Comparison of ENCODE assay signal across 28 cellular contexts in genomic region chr3:111829023-111829422, GRCh38.
"Had no signal": no experiment of that assay in that cellular context is flagged by ENCODE, and none has a peak within 500 bp of the region (broad histone marks: within the 10 kb centered on the region; RNA-seq: fewer than 3 reads in every experiment).

No MANE protein-coding gene starts in this region.

- H3K4me3 ChIP-seq: adrenal gland, ascending aorta, body of pancreas, esophagus muscularis mucosa, gastrocnemius medialis had no signal

- ATAC-seq: activated CD4-positive, alpha-beta T cell treated with anti-CD3 and anti-CD28 coated beads for 36 hours; activated T-cell treated with anti-CD3 and anti-CD28 coated beads, Interleukin-2, amount 50 U/mL, for 72 hours; body of pancreas; effector memory CD8-positive, alpha-beta T cell; foreskin keratinocyte; gastrocnemius medialis had no signal

- H3K9me3 ChIP-seq: adrenal gland, ascending aorta, body of pancreas, esophagus muscularis mucosa, gastrocnemius medialis had no signal

- DNase-seq: activated CD4-positive, alpha-beta memory T cell treated with anti-CD3 and anti-CD28 coated beads, Interleukin-2, amount 10 ng/mL, durations not matched to agents 7 days and 5 days; activated CD4-positive, alpha-beta T cell treated with anti-CD3 and anti-CD28 coated beads for 36 hours; activated CD4-positive, alpha-beta T cell treated with anti-CD3 and anti-CD28 coated beads, Interleukin-2, amount 10 ng/mL, durations not matched to agents 24 days and 14 days; activated CD4-positive, CD25-positive, alpha-beta regulatory T cell; activated CD4-positive, CD25-positive, alpha-beta regulatory T cell treated with anti-CD3 and anti-CD28 coated beads, Interleukin-2, amount 50 U/mL, for 72 hours; activated CD8-positive, alpha-beta memory T cell treated with anti-CD3 and anti-CD28 coated beads, Interleukin-2, amount 50 U/mL, for 48 hours; activated gamma-delta T cell; activated naive CD4-positive, alpha-beta T cell treated with anti-CD3 and anti-CD28 coated beads, Interleukin-2, amount 50 U/mL, for 16 hours; activated naive CD4-positive, alpha-beta T cell treated with Interleukin-2 at 50 U/mL for 16 hours; activated T-cell treated with anti-CD3 and anti-CD28 coated beads for 4 hours; activated T-cell treated with anti-CD3 and anti-CD28 coated beads, Interleukin-2, amount 50 U/mL, for 24 hours; activated T-cell treated with anti-CD3 and anti-CD28 coated beads, Interleukin-2, amount 50 U/mL, for 72 hours; adrenal gland; body of pancreas; caudate nucleus; cortex of kidney; dermis blood vessel endothelial cell; effector CD4-positive, alpha-beta T cell; effector memory CD8-positive, alpha-beta T cell; erythroblast; foreskin keratinocyte; gastrocnemius medialis; glutamatergic neuron; T-helper 2 cell had no signal

- H3K4me1 ChIP-seq: adrenal gland, ascending aorta, body of pancreas, gastrocnemius medialis had no signal

- H3K36me3 ChIP-seq: adrenal gland, ascending aorta, esophagus muscularis mucosa, gastrocnemius medialis had no signal

- H3K36me3 Mint-ChIP-seq: activated naive CD8-positive, alpha-beta T cell had no signal

- H3K27me3 ChIP-seq: adrenal gland, ascending aorta, body of pancreas, esophagus muscularis mucosa, foreskin keratinocyte, gastrocnemius medialis had no signal

- H3K4me1 Mint-ChIP-seq: activated CD4-positive, alpha-beta T cell treated with anti-CD3 and anti-CD28 coated beads, Interleukin-2, amount 10 ng/mL, durations not matched to agents 24 days and 14 days had no signal

- H3K4me3 Mint-ChIP-seq: activated CD4-positive, alpha-beta memory T cell treated with anti-CD3 and anti-CD28 coated beads, Interleukin-2, amount 10 ng/mL, durations not matched to agents 7 days and 5 days; activated CD4-positive, alpha-beta T cell treated with anti-CD3 and anti-CD28 coated beads for 36 hours; activated CD4-positive, alpha-beta T cell treated with anti-CD3 and anti-CD28 coated beads, Interleukin-2, amount 10 ng/mL, durations not matched to agents 24 days and 14 days; activated naive CD8-positive, alpha-beta T cell; activated T-cell treated with anti-CD3 and anti-CD28 coated beads, Interleukin-2, amount 50 U/mL, for 24 hours; activated T-cell treated with anti-CD3 and anti-CD28 coated beads, Interleukin-2, amount 50 U/mL, for 72 hours; effector memory CD8-positive, alpha-beta T cell had no signal

- FAIRE-seq: colon had no signal

- H3K9me3 Mint-ChIP-seq: activated CD4-positive, alpha-beta memory T cell treated with anti-CD3 and anti-CD28 coated beads, Interleukin-2, amount 10 ng/mL, durations not matched to agents 7 days and 5 days; activated CD4-positive, alpha-beta T cell treated with anti-CD3 and anti-CD28 coated beads, Interleukin-2, amount 10 ng/mL, durations not matched to agents 24 days and 14 days; activated T-cell treated with anti-CD3 and anti-CD28 coated beads, Interleukin-2, amount 50 U/mL, for 24 hours; activated T-cell treated with anti-CD3 and anti-CD28 coated beads, Interleukin-2, amount 50 U/mL, for 72 hours; effector memory CD8-positive, alpha-beta T cell had no signal

- H3K27ac ChIP-seq: adrenal gland, ascending aorta, body of pancreas, esophagus muscularis mucosa, foreskin keratinocyte, gastrocnemius medialis had no signal

- H3K27ac Mint-ChIP-seq: activated CD4-positive, alpha-beta memory T cell treated with anti-CD3 and anti-CD28 coated beads, Interleukin-2, amount 10 ng/mL, durations not matched to agents 7 days and 5 days; activated CD4-positive, alpha-beta T cell treated with anti-CD3 and anti-CD28 coated beads for 36 hours; activated CD4-positive, alpha-beta T cell treated with anti-CD3 and anti-CD28 coated beads, Interleukin-2, amount 10 ng/mL, durations not matched to agents 24 days and 14 days; activated naive CD8-positive, alpha-beta T cell; activated T-cell treated with anti-CD3 and anti-CD28 coated beads, Interleukin-2, amount 50 U/mL, for 24 hours; activated T-cell treated with anti-CD3 and anti-CD28 coated beads, Interleukin-2, amount 50 U/mL, for 72 hours; effector memory CD8-positive, alpha-beta T cell had no signal

- H3K27me3 Mint-ChIP-seq: activated CD4-positive, alpha-beta T cell treated with anti-CD3 and anti-CD28 coated beads for 36 hours; activated CD4-positive, alpha-beta T cell treated with anti-CD3 and anti-CD28 coated beads, Interleukin-2, amount 10 ng/mL, durations not matched to agents 24 days and 14 days; activated naive CD8-positive, alpha-beta T cell; activated T-cell treated with anti-CD3 and anti-CD28 coated beads, Interleukin-2, amount 50 U/mL, for 24 hours; effector memory CD8-positive, alpha-beta T cell had no signal
